1 cellular context compared by ENCODE assay signal in the genomic region with DNA sequence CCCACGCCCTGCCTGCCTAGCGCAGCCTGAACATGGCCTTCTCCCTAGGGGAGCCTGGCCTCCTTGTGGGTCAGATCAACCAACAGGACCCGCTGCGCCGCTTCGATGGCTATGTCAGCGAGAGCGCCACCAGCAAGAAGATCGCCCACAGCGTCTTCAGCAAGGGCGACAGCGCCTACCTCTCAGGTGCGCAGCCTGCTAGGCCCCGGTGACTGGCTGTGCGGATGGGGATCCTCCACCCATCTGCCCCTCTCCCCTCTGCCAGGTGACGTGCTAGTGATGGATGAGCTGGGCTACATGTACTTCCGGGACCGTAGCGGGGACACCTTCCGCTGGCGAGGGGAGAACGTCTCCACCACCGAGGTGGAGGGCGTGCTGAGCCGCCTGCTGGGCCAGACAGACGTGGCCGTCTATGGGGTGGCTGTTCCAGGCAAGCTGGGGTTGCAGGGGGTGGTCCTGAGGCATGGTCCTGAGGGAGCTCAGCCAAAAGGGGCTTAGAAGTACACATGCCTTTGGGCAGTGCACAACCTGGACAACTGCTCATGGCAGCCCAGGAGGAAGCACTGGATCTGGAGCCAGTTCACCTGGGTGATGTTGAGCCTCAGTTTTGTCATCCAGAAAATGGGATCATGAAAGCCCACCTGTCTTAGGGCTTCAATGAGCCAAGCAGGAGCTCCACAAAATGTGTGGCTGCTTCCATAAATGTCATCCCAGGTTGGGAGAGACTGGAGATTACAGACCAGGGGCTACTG.
TF ChIP-seq lines count a peak whose summit lies in the region.

No MANE protein-coding gene starts in this region.

TF ChIP-seq in H1, 55 proteins besides CTCF, POLR2A, EP300 and RAD21:
- no peak for TF ChIP-seq KDM4A (IDR thresholded peaks at IDR 0.05; ENCODE audit: low read depth, low read length, severe bottlenecking)
- no peak for TF ChIP-seq EGR1 (IDR thresholded peaks at IDR 0.05; ENCODE audit: borderline replicate concordance, low read depth, low read length)
- peak; percentile 71; the same call in 1 of the 2 replicates for TF ChIP-seq KDM1A (IDR thresholded peaks at IDR 0.05; ENCODE audit: borderline replicate concordance, low read length)
- TF ChIP-seq CBX5 (IDR thresholded peaks at IDR 0.05; ENCODE audit: low read depth, low read length), result no peak
- TF ChIP-seq, protein P1, sequence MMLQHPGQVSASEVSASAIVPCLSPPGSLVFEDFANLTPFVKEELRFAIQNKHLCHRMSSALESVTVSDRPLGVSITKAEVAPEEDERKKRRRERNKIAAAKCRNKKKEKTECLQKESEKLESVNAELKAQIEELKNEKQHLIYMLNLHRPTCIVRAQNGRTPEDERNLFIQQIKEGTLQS (IDR thresholded peaks at IDR 0.05; ENCODE audit: insufficient read depth, low read depth, low read length), result no peak
- TF ChIP-seq RBBP5 (IDR thresholded peaks at IDR 0.05; ENCODE audit: borderline replicate concordance, low read depth, low read length), result no peak
TF ChIP-seq in H1: peak in this region for 1.
